10 cellular contexts compared by ENCODE assay signal in genomic region chr14:56482306-56482705, GRCh38.
DNase-seq lines count a peak whose midpoint lies in the region; ATAC-seq lines count a peak whose summit lies in the region.
"Had no signal": no experiment of that assay in that cellular context is flagged by ENCODE, and none has a peak within 500 bp of the region (broad histone marks: within the 10 kb centered on the region; RNA-seq: fewer than 3 reads in every experiment).

No MANE protein-coding gene starts in this region.

- no peak for ATAC-seq in natural killer cell treated with Interleukin-12 subunit alpha and Interleukin-12 subunit beta and Interleukin-15 and Interleukin-18, amount 100 ng/mL, for 72 hours
- no peak for ATAC-seq in HG03521 (IDR thresholded peaks at IDR 0.05; ENCODE audit: unreplicated experiment)
- ATAC-seq: stimulated activated naive CD8-positive, alpha-beta T cell treated with anti-CD3 and anti-CD28 coated beads, Interleukin-15, amount 100 ng/mL, for 72 hours had no signal

- H3K4me1 Mint-ChIP-seq in natural killer cell treated with Interleukin-12 subunit alpha and Interleukin-12 subunit beta and Interleukin-15 and Interleukin-18, amount 100 ng/mL, for 72 hours (ENCODE audit: low read depth in 2 of 2), result no peaks in the 10 kb centered on the region
- H3K4me1 Mint-ChIP-seq: activated CD4-positive, alpha-beta T cell treated with anti-CD3 and anti-CD28 coated beads, Interleukin-2, amount 10 ng/mL, durations not matched to agents 7 days and 5 days; stimulated activated naive CD8-positive, alpha-beta T cell treated with anti-CD3 and anti-CD28 coated beads, Interleukin-15, amount 100 ng/mL, for 72 hours had no signal

- no peaks in the 10 kb centered on the region for H3K36me3 Mint-ChIP-seq in natural killer cell treated with Interleukin-12 subunit alpha and Interleukin-12 subunit beta and Interleukin-15 and Interleukin-18, amount 100 ng/mL, for 72 hours

- no peak overlapping the region for H3K27ac Mint-ChIP-seq in natural killer cell treated with Interleukin-12 subunit alpha and Interleukin-12 subunit beta and Interleukin-15 and Interleukin-18, amount 100 ng/mL, for 72 hours
- H3K27ac Mint-ChIP-seq: activated CD4-positive, alpha-beta T cell treated with anti-CD3 and anti-CD28 coated beads, Interleukin-2, amount 10 ng/mL, durations not matched to agents 7 days and 5 days; stimulated activated naive CD8-positive, alpha-beta T cell treated with anti-CD3 and anti-CD28 coated beads, Interleukin-15, amount 100 ng/mL, for 72 hours had no signal

- no peaks in the 10 kb centered on the region for H3K9me3 Mint-ChIP-seq in natural killer cell treated with Interleukin-12 subunit alpha and Interleukin-12 subunit beta and Interleukin-15 and Interleukin-18, amount 100 ng/mL, for 72 hours
- H3K9me3 Mint-ChIP-seq: activated CD4-positive, alpha-beta T cell treated with anti-CD3 and anti-CD28 coated beads, Interleukin-2, amount 10 ng/mL, durations not matched to agents 7 days and 5 days; stimulated activated naive CD8-positive, alpha-beta T cell treated with anti-CD3 and anti-CD28 coated beads, Interleukin-15, amount 100 ng/mL, for 72 hours had no signal

- DNase-seq in DMS79 (lab: John Stamatoyannopoulos, UW) (peak; percentile 44), HuH-7 (ENCODE audit: low spot score) (peak; percentile 20), RPMI8226 (peak; percentile 15), iPS-NIHi11 (ENCODE audit: low spot score) (peak; percentile 59), foreskin melanocyte (no peak), 8988T (no peak)
- no peak for DNase-seq in natural killer cell treated with Interleukin-12 subunit alpha and Interleukin-12 subunit beta and Interleukin-15 and Interleukin-18, amount 100 ng/mL, for 72 hours (ENCODE audit: low spot score)
- DNase-seq: activated CD4-positive, alpha-beta T cell treated with anti-CD3 and anti-CD28 coated beads, Interleukin-2, amount 10 ng/mL, durations not matched to agents 7 days and 5 days; stimulated activated naive CD8-positive, alpha-beta T cell treated with anti-CD3 and anti-CD28 coated beads, Interleukin-15, amount 100 ng/mL, for 72 hours had no signal

- peaks cover 3 to 31% of the 10 kb centered on the region in 2 donors for H3K27me3 Mint-ChIP-seq in natural killer cell treated with Interleukin-12 subunit alpha and Interleukin-12 subunit beta and Interleukin-15 and Interleukin-18, amount 100 ng/mL, for 72 hours

- H3K4me3 Mint-ChIP-seq in natural killer cell treated with Interleukin-12 subunit alpha and Interleukin-12 subunit beta and Interleukin-15 and Interleukin-18, amount 100 ng/mL, for 72 hours, result no peak overlapping the region
- H3K4me3 Mint-ChIP-seq: activated CD4-positive, alpha-beta T cell treated with anti-CD3 and anti-CD28 coated beads, Interleukin-2, amount 10 ng/mL, durations not matched to agents 7 days and 5 days; stimulated activated naive CD8-positive, alpha-beta T cell treated with anti-CD3 and anti-CD28 coated beads, Interleukin-15, amount 100 ng/mL, for 72 hours had no signal

Comparison
In these comparisons a context has a peak if more than half of its experiments do, and no peak if none do; other contexts are left out.
1. DNase-seq: peak in DMS79 (single experiment), HuH-7 (single experiment), RPMI8226 (single experiment) and iPS-NIHi11 (single experiment); none in foreskin melanocyte (single experiment), natural killer cell treated with Interleukin-12 subunit alpha and Interleukin-12 subunit beta and Interleukin-15 and Interleukin-18, amount 100 ng/mL, for 72 hours (single experiment) and 8988T (single experiment).